10 cellular contexts compared by ENCODE assay signal in the genomic region with DNA sequence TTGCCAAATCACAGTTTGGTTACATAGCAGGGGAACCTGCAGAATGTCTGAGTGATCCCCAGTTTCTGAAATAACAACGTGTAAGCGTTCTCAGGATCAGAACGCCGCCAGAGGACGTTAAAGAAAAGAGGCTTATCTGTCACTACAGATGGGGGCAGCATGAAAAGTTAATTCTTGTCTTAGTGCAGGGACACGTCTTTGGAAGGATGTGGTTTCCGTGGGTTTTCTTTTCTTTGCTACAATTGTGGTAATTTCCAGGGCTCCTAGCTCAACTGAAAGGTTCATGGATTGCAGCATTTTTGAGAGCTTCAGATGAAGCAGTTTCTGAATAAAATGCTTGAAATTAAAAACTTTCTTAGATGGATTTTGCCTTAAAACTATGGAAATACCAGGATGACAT.
DNase-seq lines count a peak whose midpoint lies in the region; ATAC-seq and TF ChIP-seq lines count a peak whose summit lies in the region.
"Had no signal": no experiment of that assay in that cellular context is flagged by ENCODE, and none has a peak within 500 bp of the region (broad histone marks: within the 10 kb centered on the region; RNA-seq: fewer than 3 reads in every experiment).

No MANE protein-coding gene starts in this region.

- H3K27ac Mint-ChIP-seq in activated T-helper 1 cell treated with anti-CD3 and anti-CD28 coated beads, Interleukin-12 subunit alpha, Interleukin-12 subunit beta, Interleukin-2, Interleukin-4 antibody, amounts not matched to agents 30 ng/mL and 10 ng/mL and 1 ng/mL, durations not matched to agents 14 hours and 24 hours and 36 hours = peak overlapping the region; percentile 79
- H3K27ac Mint-ChIP-seq in mesothelial cell of epicardium = no peak overlapping the region

- no peak overlapping the region for H3K27ac ChIP-seq in tibial artery
- H3K27ac ChIP-seq: dorsolateral prefrontal cortex had no signal

- H3K4me1 ChIP-seq in tibial artery = no peaks in the 10 kb centered on the region

- H3K4me3 ChIP-seq in tibial artery = no peak overlapping the region
- H3K4me3 ChIP-seq: dorsolateral prefrontal cortex had no signal

- H3K4me3 Mint-ChIP-seq in activated T-helper 1 cell treated with anti-CD3 and anti-CD28 coated beads, Interleukin-12 subunit alpha, Interleukin-12 subunit beta, Interleukin-2, Interleukin-4 antibody, amounts not matched to agents 30 ng/mL and 10 ng/mL and 1 ng/mL, durations not matched to agents 14 hours and 24 hours and 36 hours = peak overlapping the region; percentile 62
- no peak overlapping the region for H3K4me3 Mint-ChIP-seq in mesothelial cell of epicardium
- H3K4me3 Mint-ChIP-seq: neural crest cell had no signal

- peak; percentile 47 for ATAC-seq in GM19351 (IDR thresholded peaks at IDR 0.05; ENCODE audit: unreplicated experiment)
- ATAC-seq in GM21619 (IDR thresholded peaks at IDR 0.05; ENCODE audit: unreplicated experiment) = no peak

- no peaks in the 10 kb centered on the region for H3K27me3 ChIP-seq in tibial artery
- H3K27me3 ChIP-seq: dorsolateral prefrontal cortex had no signal

- H3K36me3 Mint-ChIP-seq in activated T-helper 1 cell treated with anti-CD3 and anti-CD28 coated beads, Interleukin-12 subunit alpha, Interleukin-12 subunit beta, Interleukin-2, Interleukin-4 antibody, amounts not matched to agents 30 ng/mL and 10 ng/mL and 1 ng/mL, durations not matched to agents 14 hours and 24 hours and 36 hours (ENCODE audit: low read depth) = peaks cover 61% of the 10 kb centered on the region
- H3K36me3 Mint-ChIP-seq in mesothelial cell of epicardium = no peaks in the 10 kb centered on the region

- intact Hi-C loops in activated T-helper 1 cell treated with anti-CD3 and anti-CD28 coated beads, Interleukin-12 subunit alpha, Interleukin-12 subunit beta, Interleukin-2, Interleukin-4 antibody, amounts not matched to agents 30 ng/mL and 10 ng/mL and 1 ng/mL, durations not matched to agents 14 hours and 24 hours and 36 hours (cut with micrococcal nuclease) = loop anchor here (1.0 to 2.0 kb wide), 6 partner anchors 33 to 193 kb away; a partner anchor contains a TSS
- intact Hi-C loops in tibial artery (cut with DNase I; ENCODE audit: low total_unique reads) = no loop called here
- intact Hi-C loops in posterior vena cava (cut with DNase I) = no loop called here

- H3K4me1 Mint-ChIP-seq in activated T-helper 1 cell treated with anti-CD3 and anti-CD28 coated beads, Interleukin-12 subunit alpha, Interleukin-12 subunit beta, Interleukin-2, Interleukin-4 antibody, amounts not matched to agents 30 ng/mL and 10 ng/mL and 1 ng/mL, durations not matched to agents 14 hours and 24 hours and 36 hours (ENCODE audit: low read depth) = peaks cover 84% of the 10 kb centered on the region
- no peaks in the 10 kb centered on the region for H3K4me1 Mint-ChIP-seq in mesothelial cell of epicardium

- H3K9me3 Mint-ChIP-seq in activated T-helper 1 cell treated with anti-CD3 and anti-CD28 coated beads, Interleukin-12 subunit alpha, Interleukin-12 subunit beta, Interleukin-2, Interleukin-4 antibody, amounts not matched to agents 30 ng/mL and 10 ng/mL and 1 ng/mL, durations not matched to agents 14 hours and 24 hours and 36 hours = peaks cover 9% of the 10 kb centered on the region
- peaks cover 9% of the 10 kb centered on the region for H3K9me3 Mint-ChIP-seq in mesothelial cell of epicardium

- H3K9me3 ChIP-seq in tibial artery = no peaks in the 10 kb centered on the region

- H3K27me3 Mint-ChIP-seq in activated T-helper 1 cell treated with anti-CD3 and anti-CD28 coated beads, Interleukin-12 subunit alpha, Interleukin-12 subunit beta, Interleukin-2, Interleukin-4 antibody, amounts not matched to agents 30 ng/mL and 10 ng/mL and 1 ng/mL, durations not matched to agents 14 hours and 24 hours and 36 hours (ENCODE audit: insufficient read depth) = no peaks in the 10 kb centered on the region
- no peaks in the 10 kb centered on the region for H3K27me3 Mint-ChIP-seq in mesothelial cell of epicardium (ENCODE audit: low read depth)

- no peak for TF ChIP-seq CTCF in mesothelial cell of epicardium (IDR thresholded peaks at IDR 0.05; ENCODE audit: unreplicated experiment)
- TF ChIP-seq CTCF in tibial artery (IDR thresholded peaks at IDR 0.05) = no peak

- H3K36me3 ChIP-seq in tibial artery = no peaks in the 10 kb centered on the region

- DNase-seq in NCI-H82 (lab: John Stamatoyannopoulos, UW) (peak; percentile 80), mesothelial cell of epicardium (ENCODE audit: low spot score in 2 of 2, unreplicated experiment in 2 of 2) (no peak), tibial artery (no peak), posterior vena cava (ENCODE audit: low spot score) (no peak)
- peak; percentile 64 for DNase-seq in activated T-helper 1 cell treated with anti-CD3 and anti-CD28 coated beads, Interleukin-12 subunit alpha, Interleukin-12 subunit beta, Interleukin-2, Interleukin-4 antibody, amounts not matched to agents 30 ng/mL and 10 ng/mL and 1 ng/mL, durations not matched to agents 14 hours and 24 hours and 36 hours (ENCODE audit: low spot score)
- peak in 2 of 3 experiments; percentile 12 to 31 for DNase-seq in stimulated activated CD4-positive, alpha-beta T cell treated with anti-CD3 and anti-CD28 coated beads, TNF-alpha, amount 100 ng/mL, for 4 hours (ENCODE audit: low read depth in 3 of 3)
- DNase-seq: dorsolateral prefrontal cortex had no signal

Comparison
In these comparisons a context has a peak if more than half of its experiments do, and no peak if none do; other contexts are left out.
1. DNase-seq: peak in NCI-H82 (single experiment), activated T-helper 1 cell treated with anti-CD3 and anti-CD28 coated beads, Interleukin-12 subunit alpha, Interleukin-12 subunit beta, Interleukin-2, Interleukin-4 antibody, amounts not matched to agents 30 ng/mL and 10 ng/mL and 1 ng/mL, durations not matched to agents 14 hours and 24 hours and 36 hours (single experiment) and stimulated activated CD4-positive, alpha-beta T cell treated with anti-CD3 and anti-CD28 coated beads, TNF-alpha, amount 100 ng/mL, for 4 hours (2 of 3); none in mesothelial cell of epicardium (0 of 2), tibial artery (0 of 2) and posterior vena cava (single experiment).